9 cellular contexts compared by ENCODE assay signal in the genomic region with DNA sequence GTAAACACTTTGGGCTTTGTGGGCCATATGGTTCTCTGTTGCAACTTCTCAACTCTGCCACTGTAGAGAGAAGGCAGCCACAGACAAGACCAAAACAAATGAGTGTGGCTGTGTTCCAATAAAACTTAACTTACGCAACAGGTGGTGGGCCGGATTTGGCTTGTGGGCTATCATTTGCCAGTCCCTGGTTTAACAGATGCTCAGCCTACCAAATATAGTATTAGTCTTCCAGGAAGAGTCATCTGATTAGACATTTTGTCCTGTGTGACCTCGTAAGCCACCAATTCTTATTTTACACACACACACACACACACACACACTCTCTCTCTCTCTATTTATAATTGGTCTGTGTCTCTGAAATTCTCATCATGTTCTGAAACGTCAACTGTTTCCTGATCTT.
A peak's percentile ranks its signal among the peaks of the same experiment; 100 is the strongest.
DNase-seq lines count a peak whose midpoint lies in the region; ATAC-seq, FAIRE-seq and TF ChIP-seq lines count a peak whose summit lies in the region.
"Had no signal": no experiment of that assay in that cellular context is flagged by ENCODE, and none has a peak within 500 bp of the region (broad histone marks: within the 10 kb centered on the region; RNA-seq: fewer than 3 reads in every experiment).

No MANE protein-coding gene starts in this region.

- intact Hi-C loops in lower lobe of right lung (cut with DNase I), result no loop called here

- ATAC-seq in lower lobe of right lung, result peak; percentile 72 to 75
- no peak for ATAC-seq in HG03469 (IDR thresholded peaks at IDR 0.05; ENCODE audit: unreplicated experiment)

- H3K9me3 Mint-ChIP-seq in activated naive CD8-positive, alpha-beta T cell treated with anti-CD3 and anti-CD28 coated beads for 36 hours, result no peaks in the 10 kb centered on the region
- H3K9me3 Mint-ChIP-seq in type B pancreatic cell, result peaks cover 6% of the 10 kb centered on the region

- H3K9me3 ChIP-seq in Loucy (ENCODE audit: insufficient read depth, low read depth, low read length) (no peaks in the 10 kb centered on the region), lower lobe of right lung (no peaks in the 10 kb centered on the region)

- H3K27ac Mint-ChIP-seq in activated naive CD8-positive, alpha-beta T cell treated with anti-CD3 and anti-CD28 coated beads for 36 hours, result peak overlapping the region; percentile 57
- no peak overlapping the region for H3K27ac Mint-ChIP-seq in type B pancreatic cell

- H2AFZ ChIP-seq in Loucy (ENCODE audit: low read length), result no peak overlapping the region

- H3K4me3 ChIP-seq in AG10803 (ENCODE audit: low read length), result no peak overlapping the region
- peak overlapping the region; percentile 12 for H3K4me3 ChIP-seq in Loucy (ENCODE audit: low read length, poor library complexity, severe bottlenecking)
- no peak overlapping the region for H3K4me3 ChIP-seq in lower lobe of right lung

- H3K27ac ChIP-seq in lower lobe of right lung, result peak overlapping the region; percentile 43

- no peak overlapping the region for H3K4me3 Mint-ChIP-seq in activated naive CD8-positive, alpha-beta T cell treated with anti-CD3 and anti-CD28 coated beads for 36 hours
- H3K4me3 Mint-ChIP-seq in type B pancreatic cell, result no peak overlapping the region

- FAIRE-seq in GM19239 (lab: Jason Lieb, UNC), result no peak
- FAIRE-seq: GM18507 had no signal

- peaks cover 31% of the 10 kb centered on the region for H4K20me1 ChIP-seq in Loucy (ENCODE audit: insufficient read depth, low read length, poor library complexity, severe bottlenecking)

- peak; percentile 20; the same call in 1 of the 2 replicates for TF ChIP-seq CTCF in AG10803 (conservative IDR thresholded peaks at IDR 0.05; ENCODE audit: low read length)
- TF ChIP-seq CTCF in Loucy (conservative IDR thresholded peaks at IDR 0.05; ENCODE audit: low read length), result no peak
- no peak for TF ChIP-seq CTCF in lower lobe of right lung (IDR thresholded peaks at IDR 0.05)
- TF ChIP-seq CTCF in type B pancreatic cell (conservative IDR thresholded peaks at IDR 0.05), result no peak

- peak overlapping the region; percentile 33 for H3K9ac ChIP-seq in Loucy (ENCODE audit: low read depth, low read length, poor library complexity, severe bottlenecking)

- H3K27me3 Mint-ChIP-seq in activated naive CD8-positive, alpha-beta T cell treated with anti-CD3 and anti-CD28 coated beads for 36 hours, result no peaks in the 10 kb centered on the region
- H3K27me3 Mint-ChIP-seq in type B pancreatic cell, result no peaks in the 10 kb centered on the region

- H3K4me2 ChIP-seq in Loucy (ENCODE audit: low read depth, low read length, poor library complexity, severe bottlenecking), result peak overlapping the region; percentile 40

- peaks cover 2% of the 10 kb centered on the region for H3K36me3 Mint-ChIP-seq in activated naive CD8-positive, alpha-beta T cell treated with anti-CD3 and anti-CD28 coated beads for 36 hours
- peaks cover 5% of the 10 kb centered on the region for H3K36me3 Mint-ChIP-seq in type B pancreatic cell

- H3K27me3 ChIP-seq in Loucy (ENCODE audit: insufficient read depth, low read length, poor library complexity, severe bottlenecking) (no peaks in the 10 kb centered on the region), lower lobe of right lung (ENCODE audit: low read depth) (no peaks in the 10 kb centered on the region)

- peaks cover 21% of the 10 kb centered on the region for H3K4me1 ChIP-seq in Loucy (ENCODE audit: insufficient read depth, low read length, poor library complexity, severe bottlenecking)
- peaks cover 21% of the 10 kb centered on the region for H3K4me1 ChIP-seq in lower lobe of right lung

- peaks cover 95% of the 10 kb centered on the region for H3K79me2 ChIP-seq in Loucy (ENCODE audit: insufficient read depth, low read length)

- H3F3A ChIP-seq in Loucy (ENCODE audit: low read depth), result no peaks in the 10 kb centered on the region

- no peaks in the 10 kb centered on the region for H3K9me2 ChIP-seq in Loucy (replicated peaks; ENCODE audit: low read depth, low read length)

- H3K36me3 ChIP-seq in Loucy (ENCODE audit: insufficient read depth, low read length) (peaks cover 60% of the 10 kb centered on the region; the same call in 1 of the 2 replicates), lower lobe of right lung (no peaks in the 10 kb centered on the region)

- DNase-seq in AG10803 (ENCODE audit: low read depth), result peak; percentile 94
- peak; percentile 25 for DNase-seq in activated naive CD8-positive, alpha-beta T cell treated with anti-CD3 and anti-CD28 coated beads for 36 hours
- DNase-seq in lower lobe of right lung, result no peak
- no peak for DNase-seq in GM19239 (ENCODE audit: insufficient read length, low spot score)
- no peak for DNase-seq in type B pancreatic cell (ENCODE audit: extremely low spot score, unreplicated experiment)
- DNase-seq in GM19238 (ENCODE audit: insufficient read length, low spot score), result no peak

- peaks cover 13% of the 10 kb centered on the region for H3K4me1 Mint-ChIP-seq in activated naive CD8-positive, alpha-beta T cell treated with anti-CD3 and anti-CD28 coated beads for 36 hours
- peaks cover 24% of the 10 kb centered on the region for H3K4me1 Mint-ChIP-seq in type B pancreatic cell (ENCODE audit: unreplicated experiment)

Comparison
In these comparisons a context has a peak if more than half of its experiments do, and no peak if none do; other contexts are left out.
1. DNase-seq: peak in AG10803 (single experiment) and activated naive CD8-positive, alpha-beta T cell treated with anti-CD3 and anti-CD28 coated beads for 36 hours (single experiment); none in lower lobe of right lung (single experiment), GM19239 (single experiment), type B pancreatic cell (single experiment) and GM19238 (single experiment).